Comparison of ENCODE assay signal across 8 cellular contexts in genomic region chr14:30873308-30874119, GRCh38. TPM values are rescaled to one million over a fixed set of nuclear protein-coding genes. Genes with fewer than 3 reads are reported as not detected.
DNase-seq lines count a peak whose midpoint lies in the region; ATAC-seq and TF ChIP-seq lines count a peak whose summit lies in the region.

No MANE protein-coding gene starts in this region.

- intact Hi-C loops in spleen (cut with DNase I; ENCODE audit: low total_unique reads), result no loop called here

- DNase-seq in SK-N-SH, result no peak
- no peak for DNase-seq in SK-N-MC (ENCODE audit: low read depth, low spot score)
- no peak for DNase-seq in iPS DF 6.9 (ENCODE audit: low read depth, low spot score)
- no peak for DNase-seq in spleen
- no peak for DNase-seq in COR-L47 (lab: John Stamatoyannopoulos, UW)
- DNase-seq in effector CD4-positive, alpha-beta T cell, result no peak
- no peak for DNase-seq in COLO668 (lab: John Stamatoyannopoulos, UW; ENCODE audit: unreplicated experiment)

- H3K4me1 ChIP-seq in SK-N-SH (ENCODE audit: control insufficient read depth in 1 of 2, insufficient read depth in 2 of 2, low read depth in 1 of 2, low read length in 1 of 2), result no peaks in the 10 kb centered on the region; a peak in 1 of 4 replicates
- H3K4me1 ChIP-seq in iPS DF 6.9 (ENCODE audit: control insufficient read depth, insufficient read depth, low read length), result 0 out of 2 replicates have a peak, but pooled peaks cover 3% of the 10 kb centered on the region
- peaks cover 6 to 24% (median 21%) of the 10 kb centered on the region in 6 donors for H3K4me1 ChIP-seq in spleen

- no peaks in the 10 kb centered on the region for H3K79me2 ChIP-seq in SK-N-SH (ENCODE audit: insufficient read depth)

- ATAC-seq in SK-N-SH treated with all-trans-retinoic acid at 6 μM for 48 hours, result no peak

- H3F3A ChIP-seq in SK-N-SH (replicated peaks; ENCODE audit: insufficient read depth), result no peaks in the 10 kb centered on the region

- POLR2A ChIA-PET in SK-N-SH (lab: Yijun Ruan, JAX), result no interaction called here

- H3K27ac ChIP-seq in SK-N-SH (ENCODE audit: low read depth in 2 of 2, low read length in 1 of 2), result no peak overlapping the region
- H3K27ac ChIP-seq in SK-N-MC, result no peak overlapping the region
- H3K27ac ChIP-seq in iPS DF 6.9 (ENCODE audit: low read length), result no peak overlapping the region
- no peak overlapping the region for H3K27ac ChIP-seq in spleen

- no peaks in the 10 kb centered on the region for H3K36me3 ChIP-seq in SK-N-SH (replicated peaks in 1 of 2; ENCODE audit: control insufficient read depth in 1 of 2, insufficient read depth in 2 of 2, low read length in 1 of 2)
- peaks cover 14% of the 10 kb centered on the region for H3K36me3 ChIP-seq in SK-N-MC (ENCODE audit: insufficient read depth, low read length)
- no peaks in the 10 kb centered on the region for H3K36me3 ChIP-seq in iPS DF 6.9 (ENCODE audit: control insufficient read depth, insufficient read depth, low read length)
- H3K36me3 ChIP-seq in spleen, result no peaks in the 10 kb centered on the region

- peak overlapping the region; percentile 94; the same call in 1 of the 2 replicates for H2AFZ ChIP-seq in SK-N-SH (ENCODE audit: low read depth)

- TF ChIP-seq CTCF in SK-N-SH (IDR thresholded peaks at IDR 0.05) (no peak), spleen (IDR thresholded peaks at IDR 0.05 in 8 of 11, conservative IDR thresholded peaks at IDR 0.05 in 3 of 11) (no peak)

- no peak overlapping the region for H3K4me2 ChIP-seq in SK-N-SH

- WGBS in SK-N-SH (ENCODE audit: low lambda C conversion rate), result 89% methylated on average over 20 of the region's 20 CpGs
- WGBS in iPS DF 6.9 (ENCODE audit: insufficient coverage, insufficient read length), result no CpG with 5 or more reads among the region's 20 CpGs
- WGBS in spleen, 5 donors, result 70 to 82% (median 74%) methylated on average over 20 of the region's 20 CpGs

- no peak for TF ChIP-seq RAD21 in SK-N-SH (IDR thresholded peaks at IDR 0.05; ENCODE audit: low read length)

- H4K20me1 ChIP-seq in SK-N-SH (ENCODE audit: insufficient read depth), result no peaks in the 10 kb centered on the region

- TF ChIP-seq EP300 in SK-N-SH (IDR thresholded peaks at IDR 0.05; ENCODE audit: borderline replicate concordance in 1 of 2, low read depth in 1 of 2, low read length in 1 of 2), result no peak

- H3K9ac ChIP-seq in SK-N-SH (no peak overlapping the region), SK-N-MC (ENCODE audit: insufficient read length) (peak overlapping the region; percentile 93)

- no peaks in the 10 kb centered on the region for H3K9me2 ChIP-seq in SK-N-SH

- H3K9me3 ChIP-seq in SK-N-SH, result no peaks in the 10 kb centered on the region
- H3K9me3 ChIP-seq in SK-N-MC (ENCODE audit: low read depth, low read length), result no peaks in the 10 kb centered on the region
- H3K9me3 ChIP-seq in iPS DF 6.9 (ENCODE audit: control insufficient read depth, insufficient read depth, low read length), result no peaks in the 10 kb centered on the region
- H3K9me3 ChIP-seq in spleen, result no peaks in the 10 kb centered on the region

- CTCF ChIA-PET in SK-N-SH (lab: Yijun Ruan, JAX), result interaction anchor here (0.6 kb wide), 3 partner anchors 15 to 453 kb away, joined by 3 read pairs; no protein-coding TSS in a partner anchor

- H3K4me3 ChIP-seq in SK-N-SH (ENCODE audit: low read depth in 2 of 2, low read length in 1 of 2) (peak overlapping the region in 1 of 2 experiments; percentile 64; a peak in 3 of 4 replicates), SK-N-MC (peak overlapping the region; percentile 97), iPS DF 6.9 (ENCODE audit: low read length) (peak overlapping the region; percentile 25; the same call in 1 of the 2 replicates), spleen (peak overlapping the region in 7 of 8 donors; percentile 49 to 81 (median 63))

- no peaks in the 10 kb centered on the region for H3K27me3 ChIP-seq in SK-N-SH (ENCODE audit: insufficient read depth)
- peaks cover 17% of the 10 kb centered on the region; the same call in 1 of the 2 replicates for H3K27me3 ChIP-seq in iPS DF 6.9 (ENCODE audit: control insufficient read depth, insufficient read depth, low read length)
- H3K27me3 ChIP-seq in spleen (replicated peaks in 1 of 7), result peaks cover 0 to 65% (median 31%) of the 10 kb centered on the region in 7 donors

- TF ChIP-seq POLR2A in spleen (IDR thresholded peaks at IDR 0.05), result no peak

TF ChIP-seq in SK-N-SH, 30 proteins besides CTCF, POLR2A, EP300 and RAD21 (continues in another document):
- TF ChIP-seq ZBTB33 (IDR thresholded peaks at IDR 0.05; ENCODE audit: borderline replicate concordance, low read depth), result no peak
- no peak for TF ChIP-seq FOSL2 (IDR thresholded peaks at IDR 0.05; ENCODE audit: borderline replicate concordance, low read depth)
- no peak for TF ChIP-seq TCF12 (IDR thresholded peaks at IDR 0.05)
- no peak for TF ChIP-seq YY1 (IDR thresholded peaks at IDR 0.05; ENCODE audit: low read depth)
- no peak for TF ChIP-seq RFX5 (IDR thresholded peaks at IDR 0.05; ENCODE audit: low read length)
- TF ChIP-seq MEF2A (IDR thresholded peaks at IDR 0.05; ENCODE audit: borderline replicate concordance, low read depth), result no peak
- TF ChIP-seq, protein P1, sequence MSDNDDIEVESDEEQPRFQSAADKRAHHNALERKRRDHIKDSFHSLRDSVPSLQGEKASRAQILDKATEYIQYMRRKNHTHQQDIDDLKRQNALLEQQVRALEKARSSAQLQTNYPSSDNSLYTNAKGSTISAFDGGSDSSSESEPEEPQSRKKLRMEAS (IDR thresholded peaks at IDR 0.05; ENCODE audit: low read depth), result no peak
- TF ChIP-seq NRF1 (IDR thresholded peaks at IDR 0.05; ENCODE audit: low read depth, low read length), result no peak
- no peak for TF ChIP-seq FOXM1 (IDR thresholded peaks at IDR 0.05; ENCODE audit: low read depth)

TF ChIP-seq in SK-N-SH treated with all-trans-retinoic acid at 6 μM for 48 hours, 23 proteins besides CTCF, POLR2A, EP300 and RAD21:
- no peak for TF ChIP-seq ZFP30 (CRISPR knock-in tag; IDR thresholded peaks at IDR 0.05)
- TF ChIP-seq CREB5 (CRISPR knock-in tag; IDR thresholded peaks at IDR 0.05; ENCODE audit: low read depth), result no peak
- no peak for TF ChIP-seq ARNTL (CRISPR knock-in tag; IDR thresholded peaks at IDR 0.05; ENCODE audit: borderline replicate concordance, low read depth)
- no peak for TF ChIP-seq ZNF70 (CRISPR knock-in tag; IDR thresholded peaks at IDR 0.05)
- TF ChIP-seq ZNF8 (CRISPR knock-in tag; IDR thresholded peaks at IDR 0.05), result no peak
- TF ChIP-seq TOX (CRISPR knock-in tag; IDR thresholded peaks at IDR 0.05; ENCODE audit: borderline replicate concordance), result no peak
- TF ChIP-seq RARB (CRISPR knock-in tag; IDR thresholded peaks at IDR 0.05), result no peak
- no peak for TF ChIP-seq TSHZ2 (CRISPR knock-in tag; IDR thresholded peaks at IDR 0.05)
- no peak for TF ChIP-seq ZC3H10 (CRISPR knock-in tag; IDR thresholded peaks at IDR 0.05)

RNA-seq across cellular contexts. Expression of gene COCH, which starts 0.8 kb away (rescaled TPM):
- polyA plus RNA-seq in SK-N-SH (2012; rRNA removed), result 9.3 and 9.9 TPM in 2 replicates
- 9.0 and 10.6 TPM in 2 replicates for polyA plus RNA-seq in SK-N-SH (2012; cell fraction: cytosol; rRNA removed)
- 5.4 and 8.6 TPM in 2 replicates for polyA plus RNA-seq in SK-N-SH (2012; cell fraction: nucleus; rRNA removed)
- 1 to 10 TPM; 1.0 to 7.0 (median 2.2) TPM for total RNA-seq in spleen
- polyA plus RNA-seq in spleen, result 1 to 10 TPM; 1.2 to 2.5 (median 1.5) TPM
